In the genomic region with DNA sequence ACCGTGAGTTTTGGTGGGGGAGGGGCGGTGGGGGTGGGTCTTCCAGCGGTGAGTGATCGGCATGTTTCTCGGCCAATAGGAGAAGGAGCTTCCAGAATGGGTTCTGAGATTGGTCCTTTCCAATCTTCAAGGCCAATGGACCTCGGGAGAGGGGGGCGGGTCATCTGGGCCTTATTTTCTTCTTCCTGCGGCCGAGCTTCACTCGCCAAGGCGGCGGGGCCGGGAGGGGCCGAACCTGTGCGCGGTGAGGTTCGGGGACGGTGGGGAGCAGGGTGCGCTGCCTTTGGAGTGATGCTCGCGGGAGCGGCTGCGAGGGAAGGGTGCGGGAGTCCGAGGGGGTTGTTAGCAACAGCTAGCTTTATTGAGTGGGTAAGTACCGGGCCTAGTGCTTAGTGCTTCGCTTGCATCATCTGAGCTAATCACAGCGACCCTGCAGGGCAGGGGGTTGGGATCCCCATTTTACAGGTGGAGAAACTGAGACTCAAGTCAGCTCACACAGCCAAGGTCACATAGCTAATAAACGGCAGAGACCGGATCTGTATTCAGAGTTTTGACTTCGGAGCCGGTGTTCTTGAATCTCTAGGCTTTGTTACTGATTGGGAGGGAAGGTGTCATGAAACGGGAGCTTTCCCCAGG, we compare ENCODE assay signal across 1 cellular context.
TF ChIP-seq lines count a peak whose summit lies in the region.

No MANE protein-coding gene starts in this region.

TF ChIP-seq in H1, 55 proteins besides CTCF, POLR2A, EP300 and RAD21:
- TF ChIP-seq SP1 (IDR thresholded peaks at IDR 0.05; ENCODE audit: low read depth, low read length) (peak; percentile 92), POLR2AphosphoS5 (IDR thresholded peaks at IDR 0.05; ENCODE audit: low read depth, low read length) (peak; percentile 97), SP2 (IDR thresholded peaks at IDR 0.05; ENCODE audit: low read length) (peak; percentile 67), NRF1 (IDR thresholded peaks at IDR 0.05; ENCODE audit: low read depth, low read length) (no peak), CEBPB (IDR thresholded peaks at IDR 0.05; ENCODE audit: low read depth, low read length) (peak; percentile 80), TBP (IDR thresholded peaks at IDR 0.05; ENCODE audit: low read depth, low read length) (peak; percentile 95), GABPA (IDR thresholded peaks at IDR 0.05; ENCODE audit: borderline replicate concordance, insufficient read depth, low read length) (no peak), RXRA (IDR thresholded peaks at IDR 0.05; ENCODE audit: insufficient read depth, low read depth, low read length) (no peak), ASH2L (IDR thresholded peaks at IDR 0.05; ENCODE audit: low read length) (peak; percentile 78), TEAD4 (IDR thresholded peaks at IDR 0.05; ENCODE audit: low read depth, low read length) (no peak), RBBP5 (IDR thresholded peaks at IDR 0.05; ENCODE audit: borderline replicate concordance, low read depth, low read length) (peak; percentile 46; the same call in 1 of the 2 replicates), TAF7 (optimal IDR thresholded peaks at IDR 0.05; ENCODE audit: borderline replicate concordance, low read depth, low read length) (peak; percentile 95), TAF1 (IDR thresholded peaks at IDR 0.05; ENCODE audit: low read depth, low read length) (peak; percentile 98), JUND (IDR thresholded peaks at IDR 0.05; ENCODE audit: low read length) (0 out of 2 replicates have a peak, but pooled peaks have one; percentile 27), KDM1A (IDR thresholded peaks at IDR 0.05; ENCODE audit: borderline replicate concordance, low read length) (peak; percentile 99), FOSL1 (IDR thresholded peaks at IDR 0.05; ENCODE audit: insufficient read depth, low read depth, low read length) (no peak), SIRT6 (IDR thresholded peaks at IDR 0.05; ENCODE audit: low read length) (no peak), SRF (IDR thresholded peaks at IDR 0.05; ENCODE audit: low read depth, low read length) (no peak), CHD2 (IDR thresholded peaks at IDR 0.05; ENCODE audit: low read length) (peak; percentile 78), SAP30 (IDR thresholded peaks at IDR 0.05; ENCODE audit: insufficient read depth, insufficient replicate concordance, low read length) (peak; percentile 78), SIN3A (conservative IDR thresholded peaks at IDR 0.05 in 1 of 2, IDR thresholded peaks at IDR 0.05 in 1 of 2; ENCODE audit: low read depth in 1 of 2, low read length in 2 of 2) (peak; percentile 71 to 84; a peak in 2 of 4 replicates), ATF2 (IDR thresholded peaks at IDR 0.05; ENCODE audit: low read length) (peak; percentile 67; the same call in 1 of the 2 replicates), CHD1 (IDR thresholded peaks at IDR 0.05; ENCODE audit: low read depth, low read length) (no peak), SUZ12 (IDR thresholded peaks at IDR 0.05; ENCODE audit: low read length) (no peak), RFX5 (IDR thresholded peaks at IDR 0.05; ENCODE audit: borderline replicate concordance, low read depth, low read length) (no peak), HDAC2 (IDR thresholded peaks at IDR 0.05; ENCODE audit: borderline replicate concordance in 1 of 2, low read depth in 2 of 2, low read length in 2 of 2) (peak in 1 of 2 experiments; percentile 98; a peak in 2 of 4 replicates), CHD7 (IDR thresholded peaks at IDR 0.05; ENCODE audit: insufficient replicate concordance, low read length) (no peak), PHF8 (conservative IDR thresholded peaks at IDR 0.05; ENCODE audit: low read depth, low read length) (peak; percentile 100)
